ENCODE assay signal across 8 cellular contexts in genomic region chr11:128422576-128423370, GRCh38.
DNase-seq lines count a peak whose midpoint lies in the region; ATAC-seq and TF ChIP-seq lines count a peak whose summit lies in the region.

No MANE protein-coding gene starts in this region.

- H3K27ac ChIP-seq in right atrium auricular region: peak overlapping the region; percentile 40 to 66

- CTCF ChIA-PET in activated CD4-positive, alpha-beta memory T cell treated with anti-CD3 and anti-CD28 coated beads for 36 hours (lab: Charles Lee): interaction anchor here (0.7 to 2.1 kb wide), 9 partner anchors 17 to 265 kb away, joined by 3 to 9 read pairs (median 4); no protein-coding TSS in a partner anchor

- ATAC-seq in Right ventricle myocardium inferior (peak; percentile 58), HG03439 (IDR thresholded peaks at IDR 0.05; ENCODE audit: unreplicated experiment) (no peak)

- no peaks in the 10 kb centered on the region for H3K9me3 Mint-ChIP-seq in activated CD4-positive, alpha-beta memory T cell treated with anti-CD3 and anti-CD28 coated beads for 36 hours

- peak overlapping the region; percentile 65 for H3K27ac Mint-ChIP-seq in activated CD4-positive, alpha-beta memory T cell treated with anti-CD3 and anti-CD28 coated beads for 36 hours

- H3K9me3 ChIP-seq in right atrium auricular region: no peaks in the 10 kb centered on the region

- H3K4me3 Mint-ChIP-seq in activated CD4-positive, alpha-beta memory T cell treated with anti-CD3 and anti-CD28 coated beads for 36 hours: peak overlapping the region; percentile 49

- H3K27me3 Mint-ChIP-seq in activated CD4-positive, alpha-beta memory T cell treated with anti-CD3 and anti-CD28 coated beads for 36 hours: no peaks in the 10 kb centered on the region

- POLR2A ChIA-PET in activated CD4-positive, alpha-beta memory T cell treated with anti-CD3 and anti-CD28 coated beads for 36 hours (lab: Charles Lee): interaction anchor here (0.8 to 2.2 kb wide), 16 partner anchors 10 to 134 kb away, joined by 3 to 8 read pairs (median 6); no protein-coding TSS in a partner anchor

- no peaks in the 10 kb centered on the region for H3K27me3 ChIP-seq in right atrium auricular region

- TF ChIP-seq CTCF in right atrium auricular region (IDR thresholded peaks at IDR 0.05): no peak
- no peak for TF ChIP-seq CTCF in GM10266 (IDR thresholded peaks at IDR 0.05; ENCODE audit: control insufficient read depth, insufficient read depth, low read depth, missing control alignments)

- H3K4me1 Mint-ChIP-seq in activated CD4-positive, alpha-beta memory T cell treated with anti-CD3 and anti-CD28 coated beads for 36 hours (ENCODE audit: low read depth): peaks cover 34% of the 10 kb centered on the region

- peaks cover 0 to 32% of the 10 kb centered on the region in 2 donors for H3K4me1 ChIP-seq in right atrium auricular region

- H3K36me3 Mint-ChIP-seq in activated CD4-positive, alpha-beta memory T cell treated with anti-CD3 and anti-CD28 coated beads for 36 hours: no peaks in the 10 kb centered on the region

- H3K36me3 ChIP-seq in right atrium auricular region: no peaks in the 10 kb centered on the region

- DNase-seq in Right ventricle myocardium inferior (ENCODE audit: missing footprints) (peak; percentile 75), cardiac septum (ENCODE audit: low spot score) (no peak), right atrium auricular region (ENCODE audit: low spot score) (no peak), NCI-H2171 treated with DMSO at 0.1 percent for 48 hours (lab: John Stamatoyannopoulos, UW) (no peak), GM10266 (ENCODE audit: extremely low spot score) (no peak)
- DNase-seq in activated CD4-positive, alpha-beta memory T cell treated with anti-CD3 and anti-CD28 coated beads for 36 hours: peak; percentile 95
- peak; percentile 88 to 93 for DNase-seq in stimulated activated CD8-positive, alpha-beta memory T cell treated with anti-CD3 and anti-CD28 coated beads, Interleukin-2, amount 100 ng/mL, for 48 hours (ENCODE audit: low read depth in 2 of 2)

- intact Hi-C loops in Right ventricle myocardium inferior (cut with DNase I): loop anchor here (5.0 kb wide), 3 partner anchors 45 to 130 kb away; no protein-coding TSS in a partner anchor
- intact Hi-C loops in cardiac septum (cut with DNase I): loop anchor here (5.0 kb wide), 1 partner anchor 80 kb away; no protein-coding TSS in a partner anchor
- intact Hi-C loops in activated CD4-positive, alpha-beta memory T cell treated with anti-CD3 and anti-CD28 coated beads for 36 hours (cut with micrococcal nuclease): loop anchor here (1.0 kb wide), 5 partner anchors 48 to 132 kb away; no protein-coding TSS in a partner anchor

- no peak overlapping the region for H3K4me3 ChIP-seq in right atrium auricular region

Comparison
In these comparisons a context has a peak if more than half of its experiments do, and no peak if none do; other contexts are left out.
1. DNase-seq: peak in Right ventricle myocardium inferior (single experiment), activated CD4-positive, alpha-beta memory T cell treated with anti-CD3 and anti-CD28 coated beads for 36 hours (single experiment) and stimulated activated CD8-positive, alpha-beta memory T cell treated with anti-CD3 and anti-CD28 coated beads, Interleukin-2, amount 100 ng/mL, for 48 hours (2 of 2); none in cardiac septum (single experiment), right atrium auricular region (single experiment), NCI-H2171 treated with DMSO at 0.1 percent for 48 hours (single experiment) and GM10266 (single experiment).